ENCODE assay signal across 1 cellular context in genomic region chr4:124275-125081, GRCh38.
TF ChIP-seq lines count a peak whose summit lies in the region.

ZNF718 (plus strand) TSS chr4:124501; CDS start chr4:124671, 170 bp downstream.

TF ChIP-seq in WTC11, 78 proteins besides CTCF, POLR2A, EP300 and RAD21 (continued from another document and continues in another):
- TF ChIP-seq ZSCAN18 (CRISPR knock-in tag; IDR thresholded peaks at IDR 0.05) (no peak), CREM (CRISPR knock-in tag; IDR thresholded peaks at IDR 0.05) (no peak), ZNF263 (CRISPR knock-in tag; IDR thresholded peaks at IDR 0.05; ENCODE audit: low read depth) (no peak), TEAD4 (CRISPR knock-in tag; IDR thresholded peaks at IDR 0.05) (peak; percentile 73; the same call in 1 of the 2 replicates), KAT7 (CRISPR knock-in tag; IDR thresholded peaks at IDR 0.05; ENCODE audit: borderline replicate concordance) (no peak), NFE2L1 (CRISPR knock-in tag; IDR thresholded peaks at IDR 0.05) (0 out of 2 replicates have a peak, but pooled peaks have one; percentile 57), GRHL2 (CRISPR knock-in tag; IDR thresholded peaks at IDR 0.05; ENCODE audit: insufficient replicate concordance, severe bottlenecking) (no peak), FOXP1 (CRISPR knock-in tag; IDR thresholded peaks at IDR 0.05; ENCODE audit: borderline replicate concordance) (peak; percentile 42), ZNF425 (CRISPR knock-in tag; conservative IDR thresholded peaks at IDR 0.05) (no peak), MYBL2 (CRISPR knock-in tag; IDR thresholded peaks at IDR 0.05) (peak; percentile 76), RORB (CRISPR knock-in tag; IDR thresholded peaks at IDR 0.05) (no peak), CDX4 (CRISPR knock-in tag; IDR thresholded peaks at IDR 0.05; ENCODE audit: borderline replicate concordance) (no peak), ESRRA (CRISPR knock-in tag; IDR thresholded peaks at IDR 0.05; ENCODE audit: borderline replicate concordance) (no peak), CREB1 (CRISPR knock-in tag; IDR thresholded peaks at IDR 0.05) (no peak), NR1H2 (CRISPR knock-in tag; IDR thresholded peaks at IDR 0.05) (no peak), GABPB1 (CRISPR knock-in tag; IDR thresholded peaks at IDR 0.05) (no peak), JUN (CRISPR knock-in tag; IDR thresholded peaks at IDR 0.05) (peak; percentile 87), ZMAT4 (CRISPR knock-in tag; IDR thresholded peaks at IDR 0.05) (no peak), ZBTB21 (CRISPR knock-in tag; IDR thresholded peaks at IDR 0.05; ENCODE audit: borderline replicate concordance) (0 out of 2 replicates have a peak, but pooled peaks have one; percentile 48), E2F5 (CRISPR knock-in tag; IDR thresholded peaks at IDR 0.05) (peak; percentile 92), EMX1 (CRISPR knock-in tag; IDR thresholded peaks at IDR 0.05) (no peak), TEAD1 (CRISPR knock-in tag; IDR thresholded peaks at IDR 0.05) (peak; percentile 75; the same call in 1 of the 2 replicates), USF2 (CRISPR knock-in tag; IDR thresholded peaks at IDR 0.05) (no peak), SMAD3 (CRISPR knock-in tag; IDR thresholded peaks at IDR 0.05; ENCODE audit: borderline replicate concordance) (peak; percentile 83; the same call in 1 of the 2 replicates), ZNF532 (CRISPR knock-in tag; IDR thresholded peaks at IDR 0.05; ENCODE audit: borderline replicate concordance) (no peak), JAZF1 (CRISPR knock-in tag; IDR thresholded peaks at IDR 0.05) (no peak), NFATC4 (CRISPR knock-in tag; IDR thresholded peaks at IDR 0.05) (no peak), IRF1 (CRISPR knock-in tag; IDR thresholded peaks at IDR 0.05) (0 out of 2 replicates have a peak, but pooled peaks have one; percentile 53), SMAD4 (CRISPR knock-in tag; IDR thresholded peaks at IDR 0.05) (peak; percentile 64; the same call in 1 of the 2 replicates), FOXK1 (CRISPR knock-in tag; IDR thresholded peaks at IDR 0.05) (peak; percentile 59; the same call in 1 of the 2 replicates), AFF4 (CRISPR knock-in tag; IDR thresholded peaks at IDR 0.05; ENCODE audit: borderline replicate concordance) (no peak), NFYB (CRISPR knock-in tag; conservative IDR thresholded peaks at IDR 0.05; ENCODE audit: low read depth) (peak; percentile 87), PREB (CRISPR knock-in tag; IDR thresholded peaks at IDR 0.05; ENCODE audit: borderline replicate concordance) (no peak), ZNF317 (CRISPR knock-in tag; IDR thresholded peaks at IDR 0.05; ENCODE audit: borderline replicate concordance, low read depth) (no peak), MAX (CRISPR knock-in tag; IDR thresholded peaks at IDR 0.05) (peak; percentile 72)
- TF ChIP-seq, protein P1, sequence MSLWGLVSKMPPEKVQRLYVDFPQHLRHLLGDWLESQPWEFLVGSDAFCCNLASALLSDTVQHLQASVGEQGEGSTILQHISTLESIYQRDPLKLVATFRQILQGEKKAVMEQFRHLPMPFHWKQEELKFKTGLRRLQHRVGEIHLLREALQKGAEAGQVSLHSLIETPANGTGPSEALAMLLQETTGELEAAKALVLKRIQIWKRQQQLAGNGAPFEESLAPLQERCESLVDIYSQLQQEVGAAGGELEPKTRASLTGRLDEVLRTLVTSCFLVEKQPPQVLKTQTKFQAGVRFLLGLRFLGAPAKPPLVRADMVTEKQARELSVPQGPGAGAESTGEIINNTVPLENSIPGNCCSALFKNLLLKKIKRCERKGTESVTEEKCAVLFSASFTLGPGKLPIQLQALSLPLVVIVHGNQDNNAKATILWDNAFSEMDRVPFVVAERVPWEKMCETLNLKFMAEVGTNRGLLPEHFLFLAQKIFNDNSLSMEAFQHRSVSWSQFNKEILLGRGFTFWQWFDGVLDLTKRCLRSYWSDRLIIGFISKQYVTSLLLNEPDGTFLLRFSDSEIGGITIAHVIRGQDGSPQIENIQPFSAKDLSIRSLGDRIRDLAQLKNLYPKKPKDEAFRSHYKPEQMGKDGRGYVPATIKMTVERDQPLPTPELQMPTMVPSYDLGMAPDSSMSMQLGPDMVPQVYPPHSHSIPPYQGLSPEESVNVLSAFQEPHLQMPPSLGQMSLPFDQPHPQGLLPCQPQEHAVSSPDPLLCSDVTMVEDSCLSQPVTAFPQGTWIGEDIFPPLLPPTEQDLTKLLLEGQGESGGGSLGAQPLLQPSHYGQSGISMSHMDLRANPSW (CRISPR knock-in tag; conservative IDR thresholded peaks at IDR 0.05; ENCODE audit: low read depth), result no peak
